Comparison of ENCODE assay signal across 8 cellular contexts in the genomic region with DNA sequence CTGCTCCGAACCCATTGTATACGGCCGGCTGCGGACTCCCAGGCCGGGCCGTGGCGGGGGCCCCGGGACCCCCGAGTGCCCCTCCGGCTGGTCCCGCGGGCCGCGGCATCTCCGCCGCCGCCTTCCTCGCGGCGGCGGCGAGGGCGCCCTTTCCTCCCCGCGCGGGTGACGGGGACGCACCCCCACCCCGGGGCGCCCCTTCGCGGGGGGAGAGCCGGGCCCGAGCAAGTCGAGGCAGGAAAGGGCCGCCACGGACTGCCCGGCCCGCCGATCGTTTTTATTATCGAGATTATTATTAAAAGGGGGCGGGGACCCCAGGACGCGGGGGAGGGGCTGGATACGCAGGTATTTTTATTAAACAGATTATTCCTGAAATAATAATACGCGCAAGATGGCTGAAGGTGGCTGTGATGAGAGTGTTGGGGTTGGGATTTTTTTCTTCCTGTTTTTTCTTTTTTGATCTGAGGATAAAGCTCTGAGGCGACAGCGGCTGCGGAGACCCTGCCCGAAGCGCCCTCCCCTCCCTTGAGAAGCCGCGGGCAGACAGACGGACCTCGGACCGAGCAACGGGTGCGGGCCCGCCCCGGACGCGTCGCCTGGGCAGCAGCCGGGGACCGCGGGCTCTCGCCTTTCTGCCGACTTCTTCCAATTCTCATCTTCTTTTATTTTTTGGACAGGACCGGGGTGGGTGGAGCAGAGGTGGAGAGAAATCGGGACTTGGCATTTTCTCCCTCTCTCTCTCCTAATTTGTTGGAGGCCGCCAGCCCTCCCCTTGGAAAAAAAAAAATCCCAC. TPM values are rescaled to one million over a fixed set of nuclear protein-coding genes. Genes with fewer than 3 reads are reported as not detected.
DNase-seq lines count a peak whose midpoint lies in the region; ATAC-seq and TF ChIP-seq lines count a peak whose summit lies in the region.

No MANE protein-coding gene starts in this region.

- H3K4me3 ChIP-seq in LNCaP clone FGC (ENCODE audit: low read depth, low read length) (peak overlapping the region; percentile 78), left lung (peak overlapping the region; percentile 76 to 85)

- CTCF ChIA-PET in WTC11 (lab: Charles Lee) = interaction anchor here (0.7 to 2.4 kb wide), 9 partner anchors 13 to 1601 kb away, joined by 3 to 11 read pairs (median 4); no protein-coding TSS in a partner anchor

- POLR2A ChIA-PET in WTC11 (lab: Charles Lee) = interaction anchor here (0.5 to 1.9 kb wide), 10 partner anchors 10 to 229 kb away, joined by 3 to 17 read pairs (median 6); a partner anchor contains a TSS

- H3K27ac ChIP-seq in left lung = peak overlapping the region; percentile 98 to 99

- no peaks in the 10 kb centered on the region for H3K27me3 ChIP-seq in left lung

- intact Hi-C loops in left lung (cut with DNase I) = no loop called here

- DNase-seq in NCI-H510A treated with DMSO at 0.1 percent for 48 hours (lab: John Stamatoyannopoulos, UW) = peak; percentile 50
- DNase-seq in NCI-H510A (lab: John Stamatoyannopoulos, UW) = no peak
- no peak for DNase-seq in LNCaP clone FGC (ENCODE audit: low read depth)
- peak; percentile 52 for DNase-seq in WTC11 (ENCODE audit: low spot score)
- peak; percentile 65 for DNase-seq in dermis blood vessel endothelial cell
- DNase-seq in left lung = peak in 1 of 2 donors; percentile 89
- DNase-seq in stimulated activated effector memory CD8-positive, alpha-beta T cell treated with anti-CD3 and anti-CD28 coated beads, Interleukin-12 subunit alpha, Interleukin-12 subunit beta, amount 100 ng/mL, for 72 hours (ENCODE audit: low spot score in 2 of 2) = no peak

- H3K36me3 Mint-ChIP-seq in WTC11 = no peaks in the 10 kb centered on the region
- H3K36me3 Mint-ChIP-seq in stimulated activated effector memory CD8-positive, alpha-beta T cell treated with anti-CD3 and anti-CD28 coated beads, Interleukin-12 subunit alpha, Interleukin-12 subunit beta, amount 100 ng/mL, for 72 hours = peaks cover 44% of the 10 kb centered on the region

- TF ChIP-seq CTCF in LNCaP clone FGC (IDR thresholded peaks at IDR 0.05; ENCODE audit: control insufficient read depth, extremely low read depth, insufficient read depth) (no peak), WTC11 (IDR thresholded peaks at IDR 0.05) (no peak), left lung (IDR thresholded peaks at IDR 0.05) (no peak)

- H3K27ac Mint-ChIP-seq in WTC11 = peak overlapping the region; percentile 94
- peak overlapping the region; percentile 89 for H3K27ac Mint-ChIP-seq in stimulated activated effector memory CD8-positive, alpha-beta T cell treated with anti-CD3 and anti-CD28 coated beads, Interleukin-12 subunit alpha, Interleukin-12 subunit beta, amount 100 ng/mL, for 72 hours

- H3K36me3 ChIP-seq in left lung = no peaks in the 10 kb centered on the region

- peaks cover 11 to 18% of the 10 kb centered on the region in 2 donors for H3K4me1 ChIP-seq in left lung

- H3K27me3 Mint-ChIP-seq in WTC11 (ENCODE audit: low read depth) = peaks cover 4% of the 10 kb centered on the region; the same call in 1 of the 2 replicates

- no peaks in the 10 kb centered on the region for H3K9me3 ChIP-seq in left lung

- ATAC-seq in WTC11 (no peak), left lung (peak; percentile 0), HG03097 (IDR thresholded peaks at IDR 0.05; ENCODE audit: low FRiP score, unreplicated experiment) (no peak)
- no peak for ATAC-seq in stimulated activated effector memory CD8-positive, alpha-beta T cell treated with anti-CD3 and anti-CD28 coated beads, Interleukin-12 subunit alpha, Interleukin-12 subunit beta, amount 100 ng/mL, for 72 hours

- H3K9me3 Mint-ChIP-seq in WTC11 = no peaks in the 10 kb centered on the region
- H3K9me3 Mint-ChIP-seq in stimulated activated effector memory CD8-positive, alpha-beta T cell treated with anti-CD3 and anti-CD28 coated beads, Interleukin-12 subunit alpha, Interleukin-12 subunit beta, amount 100 ng/mL, for 72 hours = no peaks in the 10 kb centered on the region

- H3K4me1 Mint-ChIP-seq in WTC11 = peaks cover 26% of the 10 kb centered on the region
- peaks cover 29% of the 10 kb centered on the region for H3K4me1 Mint-ChIP-seq in stimulated activated effector memory CD8-positive, alpha-beta T cell treated with anti-CD3 and anti-CD28 coated beads, Interleukin-12 subunit alpha, Interleukin-12 subunit beta, amount 100 ng/mL, for 72 hours

- H3K4me3 Mint-ChIP-seq in WTC11 = peak overlapping the region; percentile 87
- peak overlapping the region; percentile 94 for H3K4me3 Mint-ChIP-seq in stimulated activated effector memory CD8-positive, alpha-beta T cell treated with anti-CD3 and anti-CD28 coated beads, Interleukin-12 subunit alpha, Interleukin-12 subunit beta, amount 100 ng/mL, for 72 hours

TF ChIP-seq in WTC11, 78 proteins besides CTCF, POLR2A, EP300 and RAD21:
- TF ChIP-seq TP53 (CRISPR knock-in tag; IDR thresholded peaks at IDR 0.05) = 0 out of 2 replicates have a peak, but pooled peaks have one; percentile 8
- TF ChIP-seq, protein P1, sequence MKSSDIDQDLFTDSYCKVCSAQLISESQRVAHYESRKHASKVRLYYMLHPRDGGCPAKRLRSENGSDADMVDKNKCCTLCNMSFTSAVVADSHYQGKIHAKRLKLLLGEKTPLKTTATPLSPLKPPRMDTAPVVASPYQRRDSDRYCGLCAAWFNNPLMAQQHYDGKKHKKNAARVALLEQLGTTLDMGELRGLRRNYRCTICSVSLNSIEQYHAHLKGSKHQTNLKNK (CRISPR knock-in tag; IDR thresholded peaks at IDR 0.05) = no peak
- no peak for TF ChIP-seq SMAD3 (CRISPR knock-in tag; IDR thresholded peaks at IDR 0.05; ENCODE audit: borderline replicate concordance)
- TF ChIP-seq, protein P2, sequence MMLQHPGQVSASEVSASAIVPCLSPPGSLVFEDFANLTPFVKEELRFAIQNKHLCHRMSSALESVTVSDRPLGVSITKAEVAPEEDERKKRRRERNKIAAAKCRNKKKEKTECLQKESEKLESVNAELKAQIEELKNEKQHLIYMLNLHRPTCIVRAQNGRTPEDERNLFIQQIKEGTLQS (CRISPR knock-in tag; conservative IDR thresholded peaks at IDR 0.05) = no peak
- no peak for TF ChIP-seq JAZF1 (CRISPR knock-in tag; IDR thresholded peaks at IDR 0.05)
- 0 out of 2 replicates have a peak, but pooled peaks have one; percentile 38 for TF ChIP-seq ZNF232 (CRISPR knock-in tag; IDR thresholded peaks at IDR 0.05)
- TF ChIP-seq, protein P3, sequence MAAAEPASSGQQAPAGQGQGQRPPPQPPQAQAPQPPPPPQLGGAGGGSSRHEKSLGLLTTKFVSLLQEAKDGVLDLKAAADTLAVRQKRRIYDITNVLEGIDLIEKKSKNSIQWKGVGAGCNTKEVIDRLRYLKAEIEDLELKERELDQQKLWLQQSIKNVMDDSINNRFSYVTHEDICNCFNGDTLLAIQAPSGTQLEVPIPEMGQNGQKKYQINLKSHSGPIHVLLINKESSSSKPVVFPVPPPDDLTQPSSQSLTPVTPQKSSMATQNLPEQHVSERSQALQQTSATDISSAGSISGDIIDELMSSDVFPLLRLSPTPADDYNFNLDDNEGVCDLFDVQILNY (CRISPR knock-in tag; IDR thresholded peaks at IDR 0.05) = 0 out of 2 replicates have a peak, but pooled peaks have one; percentile 27
- TF ChIP-seq FOXP1 (CRISPR knock-in tag; IDR thresholded peaks at IDR 0.05; ENCODE audit: borderline replicate concordance) = no peak; the same call in 1 of the 2 replicates
TF ChIP-seq in WTC11: peak in this region for 3.

RNA-seq across cellular contexts. Expression of a gene that starts 1.5 kb away (rescaled TPM):
- 36.3 to 40.3 TPM (median 36.8 TPM) in 3 replicates for total RNA-seq in WTC11 (2021)
- total RNA-seq in dermis blood vessel endothelial cell = 65.7 and 124 TPM in 2 replicates
- 100 to 1,000 TPM; 123 to 180 TPM for total RNA-seq in left lung

Comparison
In these comparisons a context has a peak if more than half of its experiments do, and no peak if none do; other contexts are left out.
1. DNase-seq: peak in NCI-H510A treated with DMSO at 0.1 percent for 48 hours (single experiment), WTC11 (single experiment) and dermis blood vessel endothelial cell (single experiment); none in NCI-H510A (single experiment), LNCaP clone FGC (single experiment) and stimulated activated effector memory CD8-positive, alpha-beta T cell treated with anti-CD3 and anti-CD28 coated beads, Interleukin-12 subunit alpha, Interleukin-12 subunit beta, amount 100 ng/mL, for 72 hours (0 of 2).